Comparison of ENCODE assay signal across 9 cellular contexts in genomic region chr12:50110762-50111416, GRCh38. TPM values are rescaled to one million over a fixed set of nuclear protein-coding genes. Genes with fewer than 3 reads are reported as not detected.
A peak's percentile ranks its signal among the peaks of the same experiment; 100 is the strongest.
DNase-seq lines count a peak whose midpoint lies in the region; ATAC-seq and TF ChIP-seq lines count a peak whose summit lies in the region.
"Had no signal": no experiment of that assay in that cellular context is flagged by ENCODE, and none has a peak within 500 bp of the region (broad histone marks: within the 10 kb centered on the region; RNA-seq: fewer than 3 reads in every experiment).

No MANE protein-coding gene starts in this region.

- peak overlapping the region; percentile 96 for H3K27ac Mint-ChIP-seq in activated CD4-positive, alpha-beta memory T cell treated with anti-CD3 and anti-CD28 coated beads, Interleukin-2, amount 10 ng/mL, durations not matched to agents 7 days and 5 days

- H3K9me3 Mint-ChIP-seq in activated CD4-positive, alpha-beta memory T cell treated with anti-CD3 and anti-CD28 coated beads, Interleukin-2, amount 10 ng/mL, durations not matched to agents 7 days and 5 days = no peaks in the 10 kb centered on the region

- H3K27me3 Mint-ChIP-seq in activated CD4-positive, alpha-beta memory T cell treated with anti-CD3 and anti-CD28 coated beads, Interleukin-2, amount 10 ng/mL, durations not matched to agents 7 days and 5 days = no peaks in the 10 kb centered on the region
- H3K27me3 Mint-ChIP-seq: activated naive CD8-positive, alpha-beta T cell had no signal

- no peak overlapping the region for H4K91ac ChIP-seq in trophoblast cell (ENCODE audit: low read depth, low read length)

- H3K27ac ChIP-seq in HUES6 (ENCODE audit: low read depth, low read length) (no peak overlapping the region), heart left ventricle (peak overlapping the region; percentile 78 to 100 (median 92)), trophoblast cell (ENCODE audit: low read depth, low read length) (no peak overlapping the region)

- H2AFZ ChIP-seq in trophoblast cell (ENCODE audit: insufficient read depth, low read length, poor library complexity) = peak overlapping the region; percentile 26

- 29 to 38% (median 35%) methylated on average over 10 to 12 of the region's 12 CpGs for WGBS in heart left ventricle, 4 donors
- WGBS in trophoblast cell (ENCODE audit: extremely low coverage, insufficient coverage, insufficient read length) = no CpG with 5 or more reads among the region's 12 CpGs

- peaks cover 5% of the 10 kb centered on the region for H3K79me1 ChIP-seq in trophoblast cell (ENCODE audit: low read length)

- H3K18ac ChIP-seq in trophoblast cell (ENCODE audit: low read length) = no peak overlapping the region

- no peaks in the 10 kb centered on the region for H3K9me3 ChIP-seq in HUES6 (ENCODE audit: control insufficient read depth, insufficient read depth, low read depth, low read length)
- H3K9me3 ChIP-seq in heart left ventricle = no peaks in the 10 kb centered on the region
- no peaks in the 10 kb centered on the region for H3K9me3 ChIP-seq in trophoblast cell (ENCODE audit: insufficient read depth, low read depth, low read length)

- H2BK12ac ChIP-seq in trophoblast cell (ENCODE audit: low read length) = no peak overlapping the region

- H2BK5ac ChIP-seq in trophoblast cell (ENCODE audit: low read depth, low read length, poor library complexity) = no peak overlapping the region

- peaks cover 19% of the 10 kb centered on the region for H3K36me3 Mint-ChIP-seq in activated CD4-positive, alpha-beta memory T cell treated with anti-CD3 and anti-CD28 coated beads, Interleukin-2, amount 10 ng/mL, durations not matched to agents 7 days and 5 days (ENCODE audit: low read depth)

- H3K4me3 ChIP-seq in HUES6 (ENCODE audit: low read depth, low read length) (peak overlapping the region; percentile 49; the same call in 1 of the 2 replicates), heart left ventricle (peak overlapping the region in 9 of 12 donors; percentile 27 to 99 (median 66)), trophoblast cell (ENCODE audit: low read depth, low read length) (no peak overlapping the region)

- H3K36me3 ChIP-seq in HUES6 (ENCODE audit: control insufficient read depth, insufficient read depth, low read length) (no peaks in the 10 kb centered on the region), heart left ventricle (peaks cover 0 to 14% (median 5%) of the 10 kb centered on the region in 9 donors), trophoblast cell (ENCODE audit: control insufficient read depth in 1 of 2, insufficient read depth in 2 of 2, low read length in 2 of 2) (peaks cover 0 to 2% of the 10 kb centered on the region in 2 experiments)

- H3K79me2 ChIP-seq in trophoblast cell (ENCODE audit: control insufficient read depth, insufficient read depth, low read length, poor library complexity) = no peaks in the 10 kb centered on the region

- peaks cover 36% of the 10 kb centered on the region for H3K4me1 Mint-ChIP-seq in activated CD4-positive, alpha-beta memory T cell treated with anti-CD3 and anti-CD28 coated beads, Interleukin-2, amount 10 ng/mL, durations not matched to agents 7 days and 5 days

- H3K23ac ChIP-seq in trophoblast cell (ENCODE audit: low read length) = no peak overlapping the region

- intact Hi-C loops in heart left ventricle (cut with DNase I) = loop anchor here in 8 of 10 donors (1.0 to 10.0 kb wide), 6 partner anchors 26 to 64 kb away; partner anchors contain the start of genes CERS5 (in 6 of the 8) and SMARCD1 (in 2 of the 8)

- no peak for TF ChIP-seq CTCF in heart left ventricle (IDR thresholded peaks at IDR 0.05)

- no peaks in the 10 kb centered on the region for H3K27me3 ChIP-seq in HUES6 (ENCODE audit: control insufficient read depth, insufficient read depth, low read length)
- H3K27me3 ChIP-seq in heart left ventricle = no peaks in the 10 kb centered on the region
- no peaks in the 10 kb centered on the region for H3K27me3 ChIP-seq in trophoblast cell (ENCODE audit: insufficient read depth, low read length)

- POLR2A ChIA-PET in activated CD4-positive, alpha-beta memory T cell treated with anti-CD3 and anti-CD28 coated beads, Interleukin-2, amount 10 ng/mL, durations not matched to agents 7 days and 5 days (lab: Charles Lee) = interaction anchor here (1.2 to 5.4 kb wide), 23 partner anchors 8 to 654 kb away, joined by 3 to 60 read pairs (median 7); partner anchors contain the start of genes CERS5, LARP4, LIMA1 and RACGAP1

- H2BK120ac ChIP-seq in trophoblast cell (ENCODE audit: insufficient read depth, low read length, poor library complexity) = no peak overlapping the region

- DNase-seq in DMS 273 (lab: John Stamatoyannopoulos, UW; ENCODE audit: unreplicated experiment) (peak; percentile 34), DMS 273 treated with DMSO at 0.1 percent for 48 hours (lab: John Stamatoyannopoulos, UW) (no peak), heart left ventricle (peak; percentile 78 to 92 (median 84)), trophoblast cell (peak in 1 of 2 donors; percentile 6), NCI-H1048 (lab: John Stamatoyannopoulos, UW) (no peak)
- peak; percentile 18 for DNase-seq in activated CD4-positive, alpha-beta memory T cell treated with anti-CD3 and anti-CD28 coated beads, Interleukin-2, amount 10 ng/mL, durations not matched to agents 7 days and 5 days

- peaks cover 18% of the 10 kb centered on the region for H3K4me1 ChIP-seq in HUES6 (ENCODE audit: control insufficient read depth, insufficient read depth, low read length)
- peaks cover 0 to 53% (median 44%) of the 10 kb centered on the region in 12 donors for H3K4me1 ChIP-seq in heart left ventricle
- H3K4me1 ChIP-seq in trophoblast cell (ENCODE audit: control insufficient read depth in 1 of 2, insufficient read depth in 2 of 2, low read length in 2 of 2) = peaks cover 12 to 14% of the 10 kb centered on the region in 2 experiments

- no peak overlapping the region for H3K4ac ChIP-seq in trophoblast cell (ENCODE audit: low read depth, low read length)

- peak overlapping the region; percentile 92 for H3K4me2 ChIP-seq in trophoblast cell (ENCODE audit: low read length)

- ATAC-seq in heart left ventricle (peak; percentile 39 to 64 (median 60)), HG03039 (IDR thresholded peaks at IDR 0.05; ENCODE audit: unreplicated experiment) (no peak)

- no peak overlapping the region for H4K12ac ChIP-seq in trophoblast cell (ENCODE audit: low read depth, low read length)

- peak overlapping the region; percentile 93 for H3K4me3 Mint-ChIP-seq in activated CD4-positive, alpha-beta memory T cell treated with anti-CD3 and anti-CD28 coated beads, Interleukin-2, amount 10 ng/mL, durations not matched to agents 7 days and 5 days

- CTCF ChIA-PET in activated CD4-positive, alpha-beta memory T cell treated with anti-CD3 and anti-CD28 coated beads, Interleukin-2, amount 10 ng/mL, durations not matched to agents 7 days and 5 days (lab: Charles Lee) = interaction anchor here (0.9 to 9.8 kb wide), 55 partner anchors 10 to 498 kb away, joined by 3 to 181 read pairs (median 7); partner anchors contain the start of genes BCDIN3D, CERS5, GPD1 and LARP4

- peak overlapping the region; percentile 15 for H4K8ac ChIP-seq in trophoblast cell (ENCODE audit: low read depth, low read length)

- no peak overlapping the region for H3K9ac ChIP-seq in HUES6 (ENCODE audit: low read length)
- no peak overlapping the region for H3K9ac ChIP-seq in trophoblast cell (ENCODE audit: low read length)

- H2AK5ac ChIP-seq in trophoblast cell (ENCODE audit: low read length) = no peak overlapping the region

- no peak for TF ChIP-seq POLR2A in heart left ventricle (IDR thresholded peaks at IDR 0.05)

- no peak overlapping the region for H3K14ac ChIP-seq in trophoblast cell (ENCODE audit: low read length)

RNA-seq across cellular contexts. Expression of gene COX14, which starts 1.1 kb away (rescaled TPM):
- total RNA-seq in activated CD4-positive, alpha-beta memory T cell treated with anti-CD3 and anti-CD28 coated beads, Interleukin-2, amount 10 ng/mL, durations not matched to agents 7 days and 5 days = 10 to 100 TPM; 53.5 to 55.3 TPM
- total RNA-seq in heart left ventricle = 100 to 1,000 TPM; 134 to 217 (median 154) TPM
- 100 to 1,000 TPM; 172 to 178 TPM for polyA plus RNA-seq in heart left ventricle
- polyA plus RNA-seq in trophoblast cell (2013) = 66.2 and 68.0 TPM in 2 replicates

RNA-seq across cellular contexts. Expression of gene GPD1, which starts 7.1 kb away (rescaled TPM):
- total RNA-seq in activated CD4-positive, alpha-beta memory T cell treated with anti-CD3 and anti-CD28 coated beads, Interleukin-2, amount 10 ng/mL, durations not matched to agents 7 days and 5 days = under 1 TPM; 0.28 to 0.40 TPM
- 10 to 100 TPM in 4 of 9 donors, 1 to 10 TPM in 5; 7.4 to 75.8 (median 9.7) TPM for total RNA-seq in heart left ventricle
- polyA plus RNA-seq in heart left ventricle = 10 to 100 TPM in 1 of 2 donors, 1 to 10 TPM in 1; 10.0 to 18.1 TPM
- 0.07 and 0.10 TPM in 2 replicates for polyA plus RNA-seq in trophoblast cell (2013)

RNA-seq across cellular contexts. Expression of gene SMARCD1, which starts 25.7 kb away (rescaled TPM):
- 10 to 100 TPM; 57.3 to 63.3 TPM for total RNA-seq in activated CD4-positive, alpha-beta memory T cell treated with anti-CD3 and anti-CD28 coated beads, Interleukin-2, amount 10 ng/mL, durations not matched to agents 7 days and 5 days
- total RNA-seq in heart left ventricle = 10 to 100 TPM; 13.6 to 35.7 (median 22.0) TPM
- polyA plus RNA-seq in heart left ventricle = 10 to 100 TPM in 1 of 2 donors, 1 to 10 TPM in 1; 8.5 to 19.3 TPM
- polyA plus RNA-seq in trophoblast cell (2013) = 42.7 and 44.2 TPM in 2 replicates

RNA-seq across cellular contexts. Expression of gene ASIC1, which starts 53.5 kb away (rescaled TPM):
- under 1 TPM; 0.91 to 0.98 TPM for total RNA-seq in activated CD4-positive, alpha-beta memory T cell treated with anti-CD3 and anti-CD28 coated beads, Interleukin-2, amount 10 ng/mL, durations not matched to agents 7 days and 5 days
- total RNA-seq in heart left ventricle = 1 to 10 TPM in 4 of 9 donors, under 1 TPM in 5; 0.31 to 1.8 (median 0.87) TPM
- under 1 TPM; 0.38 to 0.71 TPM for polyA plus RNA-seq in heart left ventricle
- 0.44 and 0.62 TPM in 2 replicates for polyA plus RNA-seq in trophoblast cell (2013)

RNA-seq across cellular contexts. Expression of gene CERS5, which starts 56.3 kb away (rescaled TPM):
- total RNA-seq in activated CD4-positive, alpha-beta memory T cell treated with anti-CD3 and anti-CD28 coated beads, Interleukin-2, amount 10 ng/mL, durations not matched to agents 7 days and 5 days = 10 to 100 TPM; 48.4 to 56.3 TPM
- total RNA-seq in heart left ventricle = 10 to 100 TPM in 4 of 9 donors, 1 to 10 TPM in 5; 6.8 to 28.4 (median 9.3) TPM
- polyA plus RNA-seq in heart left ventricle = 10 to 100 TPM; 12.6 to 21.6 TPM
- 35.0 and 37.2 TPM in 2 replicates for polyA plus RNA-seq in trophoblast cell (2013)

Comparison
In these comparisons a context has a peak if more than half of its experiments do, and no peak if none do; other contexts are left out.
1. DNase-seq: peak in DMS 273 (single experiment), activated CD4-positive, alpha-beta memory T cell treated with anti-CD3 and anti-CD28 coated beads, Interleukin-2, amount 10 ng/mL, durations not matched to agents 7 days and 5 days (single experiment) and heart left ventricle (5 of 5); none in DMS 273 treated with DMSO at 0.1 percent for 48 hours (single experiment) and NCI-H1048 (single experiment).
2. H3K27ac ChIP-seq: peak in heart left ventricle (12 of 12); none in HUES6 (single experiment) and trophoblast cell (single experiment).
3. RNA of gene GPD1, which starts 7.1 kb away (total RNA-seq): 7.4 to 75.8 TPM in heart left ventricle; 0.28 to 0.40 TPM in activated CD4-positive, alpha-beta memory T cell treated with anti-CD3 and anti-CD28 coated beads, Interleukin-2, amount 10 ng/mL, durations not matched to agents 7 days and 5 days; every median in the first group is over 4 times any median in the second.